In genomic region chr7:83023817-83024665, GRCh38 we compare ENCODE assay signal across 7 cellular contexts.
DNase-seq lines count a peak whose midpoint lies in the region; TF ChIP-seq lines count a peak whose summit lies in the region.
"Not testable (repeated sequence)": the region's sequence is repeated elsewhere in the genome, so short reads cannot be mapped to it uniquely, and the experiment has no call there.

No MANE protein-coding gene starts in this region.

- DNase-seq in ELF-1 (ENCODE audit: low read depth, low spot score) (peak; percentile 40), HT-29 (ENCODE audit: low spot score) (peak; percentile 48), NCI-H748 (lab: John Stamatoyannopoulos, UW; ENCODE audit: unreplicated experiment) (peak; percentile 70), endodermal cell (peak; percentile 46), iris pigment epithelial cell (ENCODE audit: low read depth) (peak; percentile 54), osteoblast (ENCODE audit: insufficient read length, low spot score, missing footprints) (peak; percentile 6)
- peak; percentile 44 for DNase-seq in activated effector memory CD4-positive, alpha-beta T cell treated with anti-CD3 and anti-CD28 coated beads, Interleukin-2, amount 50 U/mL, for 16 hours

- not testable (repeated sequence) for H3K4me1 Mint-ChIP-seq in endodermal cell

- not testable (repeated sequence) for H3K36me3 ChIP-seq in endodermal cell (ENCODE audit: control insufficient read depth, insufficient read depth, low read length); osteoblast (ENCODE audit: insufficient read depth, low read length)

- WGBS in endodermal cell (ENCODE audit: insufficient coverage in 1 of 2, insufficient read length in 1 of 2), 2 experiments, result 93 to 98% methylated on average over 9 to 30 of the region's 31 CpGs

- peaks cover 21% of the 10 kb centered on the region for H3K9me3 Mint-ChIP-seq in endodermal cell

- H3K27me3 ChIP-seq in endodermal cell (ENCODE audit: control insufficient read depth, insufficient read depth, low read length, poor library complexity, severe bottlenecking); osteoblast (ENCODE audit: insufficient read depth, low read length): not testable (repeated sequence)

- H3K27ac Mint-ChIP-seq in endodermal cell, result peak overlapping the region; percentile 55

- H3K4me2 ChIP-seq in osteoblast (ENCODE audit: insufficient read depth, low read length), result not testable (repeated sequence)

- H3K9me3 ChIP-seq in endodermal cell (ENCODE audit: control insufficient read depth, low read length), result peaks cover 16% of the 10 kb centered on the region
- H3K9me3 ChIP-seq in osteoblast (ENCODE audit: low read depth, low read length), result not testable (repeated sequence)

- not testable (repeated sequence) for H3K4me3 ChIP-seq in endodermal cell (ENCODE audit: low read length); osteoblast (ENCODE audit: insufficient read depth, low read length)

- H3K4me3 Mint-ChIP-seq in endodermal cell, result not testable (repeated sequence)

- H3K9ac ChIP-seq in endodermal cell (ENCODE audit: extremely low read depth, low read length, poor library complexity, severe bottlenecking), result not testable (repeated sequence)

- H3K4me1 ChIP-seq in endodermal cell (ENCODE audit: control insufficient read depth, insufficient read depth, low read length); osteoblast (ENCODE audit: insufficient read depth, low read length): not testable (repeated sequence)

- H2AFZ ChIP-seq in osteoblast (ENCODE audit: low read length), result not testable (repeated sequence)

- H3K36me3 Mint-ChIP-seq in endodermal cell (ENCODE audit: low read depth), result not testable (repeated sequence)

- not testable (repeated sequence) for H3K27me3 Mint-ChIP-seq in endodermal cell (ENCODE audit: insufficient read depth)

- not testable (repeated sequence) for TF ChIP-seq CTCF in endodermal cell (conservative IDR thresholded peaks at IDR 0.05); osteoblast (IDR thresholded peaks at IDR 0.05; ENCODE audit: extremely low read depth, low read depth, low read length)

- H3K27ac ChIP-seq in endodermal cell (ENCODE audit: low read depth, low read length); osteoblast (ENCODE audit: low read depth, low read length): not testable (repeated sequence)

- not testable (repeated sequence) for H4K20me1 ChIP-seq in osteoblast (ENCODE audit: insufficient read depth, low read length)

- H3K79me2 ChIP-seq in osteoblast (ENCODE audit: insufficient read depth, low read length), result not testable (repeated sequence)

Comparison
In these comparisons a context has a peak if more than half of its experiments do, and no peak if none do; other contexts are left out.
1. DNase-seq: peak in every context shown above with its lines; median percentile 70 in NCI-H748; 54 in iris pigment epithelial cell; 48 in HT-29; 46 in endodermal cell; 44 in activated effector memory CD4-positive, alpha-beta T cell treated with anti-CD3 and anti-CD28 coated beads, Interleukin-2, amount 50 U/mL, for 16 hours; 40 in ELF-1; 6 in osteoblast.